ENCODE assay signal across 1 cellular context in the genomic region with DNA sequence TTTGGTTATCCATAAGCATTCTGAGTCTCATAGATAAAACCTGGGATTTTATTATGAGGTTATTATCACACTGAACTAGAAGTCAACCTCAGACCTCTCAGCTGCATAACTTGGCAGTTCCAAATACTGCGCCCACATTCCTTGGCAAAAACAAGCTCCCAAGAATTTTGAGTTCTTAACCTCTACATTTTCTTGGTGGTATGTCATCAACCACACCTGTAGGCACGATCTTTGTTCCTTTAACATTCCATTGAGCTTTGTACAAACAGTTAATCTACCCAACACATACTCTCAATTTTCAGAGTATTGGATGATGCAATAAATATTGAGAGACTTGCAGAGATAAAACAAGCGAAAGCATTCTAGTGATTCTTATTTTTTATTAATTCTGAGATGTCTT.
TF ChIP-seq lines count a peak whose summit lies in the region.

No MANE protein-coding gene starts in this region.

TF ChIP-seq in Ishikawa, 13 proteins besides CTCF, POLR2A, EP300 and RAD21 (continued from another document):
- TF ChIP-seq TCF12 (IDR thresholded peaks at IDR 0.05; ENCODE audit: low read depth), result peak; percentile 100
- TF ChIP-seq CEBPB (IDR thresholded peaks at IDR 0.05), result peak; percentile 97
- TF ChIP-seq TEAD4 (IDR thresholded peaks at IDR 0.05), result peak; percentile 100
